Comparison of ENCODE assay signal across 10 cellular contexts in genomic region chr9:13513262-13513661, GRCh38.
DNase-seq lines count a peak whose midpoint lies in the region; ATAC-seq, FAIRE-seq and TF ChIP-seq lines count a peak whose summit lies in the region.
"Had no signal": no experiment of that assay in that cellular context is flagged by ENCODE, and none has a peak within 500 bp of the region (broad histone marks: within the 10 kb centered on the region; RNA-seq: fewer than 3 reads in every experiment).

No MANE protein-coding gene starts in this region.

- H3K56ac ChIP-seq in H1 (replicated peaks; ENCODE audit: insufficient read length, low read depth, low read length): no peak overlapping the region

- H3F3A ChIP-seq in GM23248 (ENCODE audit: insufficient read depth): no peaks in the 10 kb centered on the region

- H3K36me3 Mint-ChIP-seq in activated CD8-positive, alpha-beta memory T cell treated with anti-CD3 and anti-CD28 coated beads, Interleukin-2, amount 10 ng/mL, durations not matched to agents 7 days and 5 days: no peaks in the 10 kb centered on the region

- H3K23me2 ChIP-seq in H1 (ENCODE audit: low read depth, low read length): no peaks in the 10 kb centered on the region

- no peak overlapping the region for H4K91ac ChIP-seq in H1 (replicated peaks; ENCODE audit: insufficient read length, low read length)

- no peak overlapping the region for H3K9ac ChIP-seq in GM23248
- no peak overlapping the region for H3K9ac ChIP-seq in H1 (replicated peaks in 1 of 4; ENCODE audit: extremely low read depth in 1 of 4, low read depth in 3 of 4, low read length in 3 of 4)
- 0 out of 2 replicates have a peak overlapping the region, but pooled peaks have one; percentile 66 for H3K9ac ChIP-seq in iPS-20b (ENCODE audit: low read depth, low read length)

- intact Hi-C loops in sigmoid colon (cut with DNase I): no loop called here
- intact Hi-C loops in body of pancreas (cut with DNase I): loop anchor here (10.0 kb wide), 1 partner anchor 62 kb away; no protein-coding TSS in a partner anchor

- TF ChIP-seq POLR2A in H1 (IDR thresholded peaks at IDR 0.05; ENCODE audit: control extremely low read depth in 1 of 2, low read depth in 2 of 2, low read length in 2 of 2) (no peak), sigmoid colon (IDR thresholded peaks at IDR 0.05) (no peak), body of pancreas (IDR thresholded peaks at IDR 0.05) (no peak)

- TF ChIP-seq CTCF in H1 (IDR thresholded peaks at IDR 0.05; ENCODE audit: control extremely low read depth in 1 of 3, insufficient read depth in 1 of 3, low read depth in 1 of 3, low read length in 3 of 3) (no peak), sigmoid colon (IDR thresholded peaks at IDR 0.05) (no peak), body of pancreas (IDR thresholded peaks at IDR 0.05) (no peak)

- POLR2A ChIA-PET in H1 (lab: Charles Lee; ENCODE audit: partially characterized antibody): interaction anchor here (0.6 to 1.3 kb wide), 3 partner anchors 10 to 68 kb away, joined by 3 to 4 read pairs (median 3); no protein-coding TSS in a partner anchor

- H4K20me1 ChIP-seq in GM23248 (ENCODE audit: insufficient read depth): no peaks in the 10 kb centered on the region
- H4K20me1 ChIP-seq in H1 (replicated peaks in 1 of 2; ENCODE audit: control insufficient read depth in 1 of 2, insufficient read depth in 2 of 2, low read length in 2 of 2): no peaks in the 10 kb centered on the region

- no peaks in the 10 kb centered on the region for H3K9me2 ChIP-seq in GM23248 (ENCODE audit: insufficient read depth)

- H2BK20ac ChIP-seq in H1 (ENCODE audit: low read length): no peak overlapping the region

- no peak overlapping the region for H2BK120ac ChIP-seq in H1 (replicated peaks; ENCODE audit: low read depth, low read length)

- no peak overlapping the region for H2AK5ac ChIP-seq in H1 (ENCODE audit: low read depth, low read length)

- H3K79me1 ChIP-seq in H1 (ENCODE audit: low read depth, low read length): no peaks in the 10 kb centered on the region

- TF ChIP-seq EP300 in H1 (IDR thresholded peaks at IDR 0.05; ENCODE audit: borderline replicate concordance in 1 of 2, low read depth in 2 of 2, low read length in 2 of 2): no peak
- no peak for TF ChIP-seq EP300 in sigmoid colon (IDR thresholded peaks at IDR 0.05)

- no peaks in the 10 kb centered on the region for H3K36me3 ChIP-seq in GM23248 (ENCODE audit: low read depth)
- H3K36me3 ChIP-seq in H1 (ENCODE audit: control insufficient read depth in 2 of 4, insufficient read depth in 4 of 4, low read length in 3 of 4): no peaks in the 10 kb centered on the region
- H3K36me3 ChIP-seq in iPS-20b (ENCODE audit: insufficient read depth, low read depth, low read length): no peaks in the 10 kb centered on the region
- H3K36me3 ChIP-seq in sigmoid colon: no peaks in the 10 kb centered on the region
- H3K36me3 ChIP-seq in body of pancreas (replicated peaks in 1 of 2; ENCODE audit: insufficient read depth in 1 of 2, low read depth in 2 of 2): no peaks in the 10 kb centered on the region

- FAIRE-seq in H1 (lab: Jason Lieb, UNC): no peak
- FAIRE-seq: endometrium had no signal

- H3K79me2 ChIP-seq in GM23248 (ENCODE audit: insufficient read depth) (no peaks in the 10 kb centered on the region), H1 (ENCODE audit: control insufficient read depth in 1 of 2, insufficient read depth in 2 of 2, low read length in 2 of 2) (no peaks in the 10 kb centered on the region)

- no peaks in the 10 kb centered on the region for H3K9me3 ChIP-seq in GM23248 (ENCODE audit: low read depth)
- peaks cover 0 to 5% of the 10 kb centered on the region in 2 experiments; a peak in 1 of 4 replicates for H3K9me3 ChIP-seq in H1 (ENCODE audit: insufficient read depth in 2 of 2, low read depth in 1 of 2, low read length in 1 of 2)
- no peaks in the 10 kb centered on the region for H3K9me3 ChIP-seq in iPS-20b (ENCODE audit: insufficient read depth, low read depth, low read length)
- no peaks in the 10 kb centered on the region for H3K9me3 ChIP-seq in sigmoid colon
- no peaks in the 10 kb centered on the region for H3K9me3 ChIP-seq in body of pancreas

- H3K4me3 Mint-ChIP-seq in activated CD8-positive, alpha-beta memory T cell treated with anti-CD3 and anti-CD28 coated beads, Interleukin-2, amount 10 ng/mL, durations not matched to agents 7 days and 5 days: no peak overlapping the region
- H3K4me3 Mint-ChIP-seq: activated CD4-positive, alpha-beta T cell treated with anti-CD3 and anti-CD28 coated beads for 36 hours had no signal

- no peak overlapping the region for H4K8ac ChIP-seq in H1 (ENCODE audit: extremely low read depth, insufficient read depth, low read length)

- H3K4me3 ChIP-seq in GM23248 (no peak overlapping the region), H1 (ENCODE audit: extremely low read depth in 1 of 4, insufficient read depth in 2 of 4, low read depth in 3 of 4, low read length in 4 of 4) (no peak overlapping the region), iPS-20b (ENCODE audit: low read length) (no peak overlapping the region), sigmoid colon (no peak overlapping the region), body of pancreas (no peak overlapping the region)

- H3K9me3 Mint-ChIP-seq in activated CD8-positive, alpha-beta memory T cell treated with anti-CD3 and anti-CD28 coated beads, Interleukin-2, amount 10 ng/mL, durations not matched to agents 7 days and 5 days (ENCODE audit: low read depth): peaks cover 3% of the 10 kb centered on the region

- H2BK12ac ChIP-seq in H1 (ENCODE audit: low read depth, low read length): no peak overlapping the region

- 12 to 14% methylated on average over 6 of the region's 6 CpGs for WGBS in GM23248 (ENCODE audit: low coverage in 1 of 2, low lambda C conversion rate in 2 of 2, missing lambda C conversion rate in 2 of 2), 2 experiments
- WGBS in H1 (ENCODE audit: extremely low coverage in 1 of 2, insufficient coverage in 1 of 2, insufficient read length in 1 of 2, insufficient replicate concordance in 2 of 2, low coverage in 1 of 2, low lambda C conversion rate in 2 of 2, missing lambda C conversion rate in 1 of 2), 2 experiments: 72% methylated on average over 6 of the region's 6 CpGs; no CpG with 5 or more reads in 1 of the 2 experiments
- 51 to 63% methylated on average over 6 of the region's 6 CpGs for WGBS in sigmoid colon, 2 donors
- WGBS in body of pancreas, 2 donors: 60 to 73% methylated on average over 6 of the region's 6 CpGs

- ATAC-seq in body of pancreas (no peak), left lobe of liver (no peak)
- no peak for ATAC-seq in activated CD8-positive, alpha-beta memory T cell treated with anti-CD3 and anti-CD28 coated beads, Interleukin-2, amount 10 ng/mL, durations not matched to agents 7 days and 5 days
- ATAC-seq: activated CD4-positive, alpha-beta T cell treated with anti-CD3 and anti-CD28 coated beads for 36 hours had no signal

- H2AFZ ChIP-seq in GM23248 (peak overlapping the region; percentile 75), H1 (ENCODE audit: low read length) (0 out of 2 replicates have a peak overlapping the region, but pooled peaks have one; percentile 83)

- no peaks in the 10 kb centered on the region for H3K27me3 ChIP-seq in GM23248 (replicated peaks; ENCODE audit: insufficient read depth)
- no peaks in the 10 kb centered on the region for H3K27me3 ChIP-seq in H1 (replicated peaks in 1 of 4; ENCODE audit: control insufficient read depth in 3 of 4, extremely low read depth in 1 of 4, insufficient read depth in 3 of 4, low read length in 3 of 4)
- H3K27me3 ChIP-seq in iPS-20b (ENCODE audit: insufficient read depth, low read length): no peaks in the 10 kb centered on the region
- H3K27me3 ChIP-seq in sigmoid colon: no peaks in the 10 kb centered on the region
- H3K27me3 ChIP-seq in body of pancreas: no peaks in the 10 kb centered on the region

- H3K27ac Mint-ChIP-seq in activated CD8-positive, alpha-beta memory T cell treated with anti-CD3 and anti-CD28 coated beads, Interleukin-2, amount 10 ng/mL, durations not matched to agents 7 days and 5 days: no peak overlapping the region
- H3K27ac Mint-ChIP-seq: activated CD4-positive, alpha-beta T cell treated with anti-CD3 and anti-CD28 coated beads for 36 hours had no signal

- no peak overlapping the region for H3K18ac ChIP-seq in H1 (ENCODE audit: extremely low read depth, low read length)

- H3K27me3 Mint-ChIP-seq in activated CD8-positive, alpha-beta memory T cell treated with anti-CD3 and anti-CD28 coated beads, Interleukin-2, amount 10 ng/mL, durations not matched to agents 7 days and 5 days: no peaks in the 10 kb centered on the region
- H3K27me3 Mint-ChIP-seq: activated CD4-positive, alpha-beta T cell treated with anti-CD3 and anti-CD28 coated beads for 36 hours had no signal

- no peak overlapping the region for H4K5ac ChIP-seq in H1 (ENCODE audit: insufficient read length, low read depth, low read length)

- CTCF ChIA-PET in H1 (lab: Charles Lee; ENCODE audit: partially characterized antibody): interaction anchor here (1.0 kb wide), 1 partner anchor 55 kb away, joined by 3 read pairs; no protein-coding TSS in a partner anchor
- CTCF ChIA-PET in activated CD8-positive, alpha-beta memory T cell treated with anti-CD3 and anti-CD28 coated beads, Interleukin-2, amount 10 ng/mL, durations not matched to agents 7 days and 5 days (lab: Charles Lee): no interaction called here

- no peak overlapping the region for H3K4me2 ChIP-seq in GM23248 (ENCODE audit: unreplicated experiment)
- 0 out of 4 replicates have a peak overlapping the region, but pooled peaks of 1 of the 2 experiments have one; percentile 11 for H3K4me2 ChIP-seq in H1 (ENCODE audit: insufficient read depth in 1 of 2, low read depth in 2 of 2, low read length in 2 of 2)

- TF ChIP-seq RAD21 in H1 (IDR thresholded peaks at IDR 0.05 in 1 of 2, conservative IDR thresholded peaks at IDR 0.05 in 1 of 2; ENCODE audit: low read depth in 2 of 2, low read length in 2 of 2): no peak

- H3K23ac ChIP-seq in H1 (ENCODE audit: insufficient read length): no peak overlapping the region

- DNase-seq in GM23248 (no peak), H1 (ENCODE audit: low read depth in 1 of 2, low spot score in 2 of 2) (no peak), sigmoid colon (no peak), body of pancreas (no peak), left lobe of liver (ENCODE audit: low spot score) (no peak), COR-L47 (lab: John Stamatoyannopoulos, UW) (no peak)
- no peak for DNase-seq in activated CD8-positive, alpha-beta memory T cell treated with anti-CD3 and anti-CD28 coated beads, Interleukin-2, amount 10 ng/mL, durations not matched to agents 7 days and 5 days
- DNase-seq: activated CD4-positive, alpha-beta T cell treated with anti-CD3 and anti-CD28 coated beads for 36 hours had no signal

- no peaks in the 10 kb centered on the region for H3K4me1 Mint-ChIP-seq in activated CD8-positive, alpha-beta memory T cell treated with anti-CD3 and anti-CD28 coated beads, Interleukin-2, amount 10 ng/mL, durations not matched to agents 7 days and 5 days
- H3K4me1 Mint-ChIP-seq: activated CD4-positive, alpha-beta T cell treated with anti-CD3 and anti-CD28 coated beads for 36 hours had no signal

- H2BK5ac ChIP-seq in H1 (ENCODE audit: low read depth, low read length): no peak overlapping the region

- H3K27ac ChIP-seq in GM23248 (no peak overlapping the region), H1 (ENCODE audit: low read depth, low read length) (no peak overlapping the region), iPS-20b (ENCODE audit: low read length) (no peak overlapping the region), sigmoid colon (peak overlapping the region; percentile 10 to 43 (median 33)), body of pancreas (no peak overlapping the region)

- H3K4me1 ChIP-seq in GM23248 (ENCODE audit: insufficient read depth) (peaks cover 9% of the 10 kb centered on the region; the same call in 1 of the 2 replicates), H1 (replicated peaks in 1 of 4; ENCODE audit: control insufficient read depth in 3 of 4, insufficient read depth in 4 of 4, low read length in 3 of 4) (peaks cover 0 to 9% (median 3%) of the 10 kb centered on the region in 4 experiments; a peak in 3 of 7 replicates), iPS-20b (ENCODE audit: insufficient read depth, low read length) (peaks cover 11% of the 10 kb centered on the region), sigmoid colon (peaks cover 0 to 5% (median 0%) of the 10 kb centered on the region in 4 donors), body of pancreas (no peaks in the 10 kb centered on the region)

- in situ Hi-C loops in GM23248 (cut with MboI): no loop called here

- no peak overlapping the region for H2BK15ac ChIP-seq in H1 (ENCODE audit: low read length)

- no peak overlapping the region for H3K4ac ChIP-seq in H1 (replicated peaks; ENCODE audit: insufficient read length, low read depth, low read length)

- no peak overlapping the region for H3K14ac ChIP-seq in H1 (ENCODE audit: insufficient read length)

Comparison
In these comparisons a context has a peak if more than half of its experiments do, and no peak if none do; other contexts are left out.
1. H3K27ac ChIP-seq: peak in sigmoid colon (4 of 4); none in GM23248 (single experiment), H1 (single experiment), iPS-20b (single experiment) and body of pancreas (0 of 4).